Comparison of ENCODE assay signal across 1 cellular context in the genomic region with DNA sequence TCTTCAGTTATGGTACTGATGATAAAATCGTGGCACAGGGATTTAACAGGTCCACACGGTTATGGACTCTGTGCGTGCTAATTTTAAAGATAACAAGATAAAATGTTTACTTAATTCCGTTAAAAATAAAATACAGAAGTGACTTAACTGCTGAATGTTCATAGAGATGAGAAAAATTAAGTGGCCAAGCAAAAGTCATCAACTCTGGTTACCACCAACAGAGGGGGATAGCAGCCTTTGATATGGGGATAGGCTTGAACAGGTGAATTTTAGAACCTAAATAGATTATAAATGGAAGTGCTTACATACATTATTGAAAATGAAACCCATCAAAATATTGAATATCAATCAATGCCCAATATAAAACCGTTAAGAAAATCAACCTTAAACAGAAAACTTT.
TF ChIP-seq lines count a peak whose summit lies in the region.

No MANE protein-coding gene starts in this region.

TF ChIP-seq in GM12878, 131 proteins besides CTCF, POLR2A, EP300 and RAD21 (continued from another document):
- TF ChIP-seq, protein P1, sequence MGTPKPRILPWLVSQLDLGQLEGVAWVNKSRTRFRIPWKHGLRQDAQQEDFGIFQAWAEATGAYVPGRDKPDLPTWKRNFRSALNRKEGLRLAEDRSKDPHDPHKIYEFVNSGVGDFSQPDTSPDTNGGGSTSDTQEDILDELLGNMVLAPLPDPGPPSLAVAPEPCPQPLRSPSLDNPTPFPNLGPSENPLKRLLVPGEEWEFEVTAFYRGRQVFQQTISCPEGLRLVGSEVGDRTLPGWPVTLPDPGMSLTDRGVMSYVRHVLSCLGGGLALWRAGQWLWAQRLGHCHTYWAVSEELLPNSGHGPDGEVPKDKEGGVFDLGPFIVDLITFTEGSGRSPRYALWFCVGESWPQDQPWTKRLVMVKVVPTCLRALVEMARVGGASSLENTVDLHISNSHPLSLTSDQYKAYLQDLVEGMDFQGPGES (IDR thresholded peaks at IDR 0.05): no peak
- TF ChIP-seq ZZZ3 (IDR thresholded peaks at IDR 0.05; ENCODE audit: control insufficient read depth, insufficient read length, low read depth): no peak
- no peak for TF ChIP-seq NFXL1 (IDR thresholded peaks at IDR 0.05; ENCODE audit: borderline replicate concordance)
- TF ChIP-seq MYB (IDR thresholded peaks at IDR 0.05; ENCODE audit: borderline replicate concordance, low read depth, low read length): no peak
- TF ChIP-seq RCOR1 (conservative IDR thresholded peaks at IDR 0.05; ENCODE audit: low read depth, low read length): no peak
TF ChIP-seq in GM12878: peak in this region for 0.
